Comparison of ENCODE assay signal across 12 cellular contexts in genomic region chr3:119582178-119582577, GRCh38. TPM values are rescaled to one million over a fixed set of nuclear protein-coding genes. Genes with fewer than 3 reads are reported as not detected.
DNase-seq lines count a peak whose midpoint lies in the region; ATAC-seq and TF ChIP-seq lines count a peak whose summit lies in the region.
"Had no signal": no experiment of that assay in that cellular context is flagged by ENCODE, and none has a peak within 500 bp of the region (broad histone marks: within the 10 kb centered on the region; RNA-seq: fewer than 3 reads in every experiment).

No MANE protein-coding gene starts in this region.

- peak overlapping the region; percentile 33 for H3K4me3 ChIP-seq in GM12865 (ENCODE audit: low read depth, low read length)
- H3K4me3 ChIP-seq: left ventricle myocardium inferior, prostate gland had no signal

- DNase-seq in GM12865 (ENCODE audit: low read depth) = peak; percentile 79
- peak; percentile 45 for DNase-seq in M059J (ENCODE audit: low read depth)
- DNase-seq in kidney glomerular epithelial cell (lab: John Stamatoyannopoulos, UW) = peak; percentile 63
- DNase-seq in NCI-H82 treated with DMSO at 0.1 percent for 48 hours (lab: John Stamatoyannopoulos, UW; ENCODE audit: unreplicated experiment) = no peak
- DNase-seq in DMS79 (lab: John Stamatoyannopoulos, UW) = no peak
- DNase-seq: DMS153, left ventricle myocardium inferior, RPMI8226 had no signal

- TF ChIP-seq CTCF in GM12865 (IDR thresholded peaks at IDR 0.05; ENCODE audit: insufficient read depth, low read depth, low read length, missing control alignments) = no peak

- ATAC-seq in GM19351 (IDR thresholded peaks at IDR 0.05; ENCODE audit: unreplicated experiment) (peak; percentile 41), HG03521 (IDR thresholded peaks at IDR 0.05; ENCODE audit: unreplicated experiment) (no peak), HG03571 (IDR thresholded peaks at IDR 0.05; ENCODE audit: unreplicated experiment) (no peak)

RNA-seq across cellular contexts. Expression of gene ADPRH, which starts 2.9 kb away (rescaled TPM):
- total RNA-seq in M059J (2014; rRNA removed; shearing (Covaris generic)) = 1.0 and 1.1 TPM in 2 replicates

RNA-seq across cellular contexts. Expression of gene PLA1A, which starts 15.5 kb away (rescaled TPM):
- not detected in 2 replicates for total RNA-seq in M059J (2014; rRNA removed; shearing (Covaris generic))

RNA-seq across cellular contexts. Expression of gene CD80, which starts 22.8 kb away (rescaled TPM):
- not detected in 2 replicates for total RNA-seq in M059J (2014; rRNA removed; shearing (Covaris generic))
- total RNA-seq: left ventricle myocardium inferior, prostate gland had no signal

Comparison
In these comparisons a context has a peak if more than half of its experiments do, and no peak if none do; other contexts are left out.
1. DNase-seq: peak in GM12865 (single experiment), M059J (single experiment) and kidney glomerular epithelial cell (single experiment); none in NCI-H82 treated with DMSO at 0.1 percent for 48 hours (single experiment) and DMS79 (single experiment).